19 cellular contexts compared by ENCODE assay signal in genomic region chr2:146677280-146677679, GRCh38.
DNase-seq lines count a peak whose midpoint lies in the region; FAIRE-seq and TF ChIP-seq lines count a peak whose summit lies in the region.
"Had no signal": no experiment of that assay in that cellular context is flagged by ENCODE, and none has a peak within 500 bp of the region (broad histone marks: within the 10 kb centered on the region; RNA-seq: fewer than 3 reads in every experiment).

No MANE protein-coding gene starts in this region.

- no peaks in the 10 kb centered on the region for H3K4me1 Mint-ChIP-seq in activated T-helper 2 cell treated with anti-CD3 and anti-CD28 coated beads, Interferon-gamma antibody, Interleukin-2, Interleukin-4, amounts not matched to agents 10 μg/mL and 5 μg/mL and 100 μg/mL, durations not matched to agents 14 hours and 24 hours and 36 hours (ENCODE audit: low read depth)
- H3K4me1 Mint-ChIP-seq: activated CD4-positive, alpha-beta T cell treated with anti-CD3 and anti-CD28 coated beads, Interleukin-2, amount 10 ng/mL, durations not matched to agents 7 days and 5 days; activated naive CD8-positive, alpha-beta T cell treated with anti-CD3 and anti-CD28 coated beads for 36 hours; CD4-positive, CD25-positive, alpha-beta regulatory T cell; nephron had no signal

- intact Hi-C loops in activated T-helper 2 cell treated with anti-CD3 and anti-CD28 coated beads, Interferon-gamma antibody, Interleukin-2, Interleukin-4, amounts not matched to agents 10 μg/mL and 5 μg/mL and 100 μg/mL, durations not matched to agents 14 hours and 24 hours and 36 hours (cut with micrococcal nuclease): no loop called here

- no peaks in the 10 kb centered on the region for H3K36me3 Mint-ChIP-seq in activated T-helper 2 cell treated with anti-CD3 and anti-CD28 coated beads, Interferon-gamma antibody, Interleukin-2, Interleukin-4, amounts not matched to agents 10 μg/mL and 5 μg/mL and 100 μg/mL, durations not matched to agents 14 hours and 24 hours and 36 hours (ENCODE audit: low read depth)
- H3K36me3 Mint-ChIP-seq: activated naive CD8-positive, alpha-beta T cell treated with anti-CD3 and anti-CD28 coated beads for 36 hours; CD4-positive, CD25-positive, alpha-beta regulatory T cell; type B pancreatic cell had no signal

- TF ChIP-seq CTCF in LNCaP clone FGC (IDR thresholded peaks at IDR 0.05; ENCODE audit: control insufficient read depth, extremely low read depth, insufficient read depth): peak; percentile 26; the same call in 1 of the 2 replicates
- peak; percentile 44 for TF ChIP-seq CTCF in bronchial epithelial cell (IDR thresholded peaks at IDR 0.05; ENCODE audit: insufficient read depth, low read length, severe bottlenecking)

- DNase-seq in ELR (ENCODE audit: low read depth) (peak; percentile 17), LNCaP clone FGC (ENCODE audit: low read depth) (no peak), bronchial epithelial cell (ENCODE audit: low read depth) (peak; percentile 18), islet precursor cell (peak; percentile 54), dedifferentiated amniotic fluid mesenchymal stem cell (ENCODE audit: extremely low spot score) (no peak)
- DNase-seq in activated T-helper 2 cell treated with anti-CD3 and anti-CD28 coated beads, Interferon-gamma antibody, Interleukin-2, Interleukin-4, amounts not matched to agents 10 μg/mL and 5 μg/mL and 100 μg/mL, durations not matched to agents 14 hours and 24 hours and 36 hours (ENCODE audit: low spot score): no peak
- no peak for DNase-seq in stimulated activated CD4-positive, alpha-beta T cell treated with anti-CD3 and anti-CD28 coated beads, Interleukin-2, amount 100 ng/mL, for 24 hours
- DNase-seq: activated CD4-positive, alpha-beta T cell treated with anti-CD3 and anti-CD28 coated beads, Interleukin-2, amount 10 ng/mL, durations not matched to agents 7 days and 5 days; activated naive CD8-positive, alpha-beta T cell treated with anti-CD3 and anti-CD28 coated beads for 36 hours; CD4-positive, CD25-positive, alpha-beta regulatory T cell; central memory CD4-positive, alpha-beta T cell; effector memory CD4-positive, alpha-beta T cell; gastrocnemius medialis; NCI-H1694 treated with DMSO at 0.1 percent for 48 hours; NCI-H345; SJCRH30 had no signal

- FAIRE-seq in bronchial epithelial cell (lab: Jason Lieb, UNC): no peak

- no peaks in the 10 kb centered on the region for H3K27me3 Mint-ChIP-seq in activated T-helper 2 cell treated with anti-CD3 and anti-CD28 coated beads, Interferon-gamma antibody, Interleukin-2, Interleukin-4, amounts not matched to agents 10 μg/mL and 5 μg/mL and 100 μg/mL, durations not matched to agents 14 hours and 24 hours and 36 hours (ENCODE audit: low read depth)
- H3K27me3 Mint-ChIP-seq: activated CD4-positive, alpha-beta T cell treated with anti-CD3 and anti-CD28 coated beads, Interleukin-2, amount 10 ng/mL, durations not matched to agents 7 days and 5 days; activated naive CD8-positive, alpha-beta T cell treated with anti-CD3 and anti-CD28 coated beads for 36 hours; CD4-positive, CD25-positive, alpha-beta regulatory T cell; stimulated activated naive CD8-positive, alpha-beta T cell treated with anti-CD3 and anti-CD28 coated beads, Interleukin-15, Interleukin-2, amounts not matched to agents 100 ng/mL and 50 ng/mL, for 24 hours had no signal

- no peaks in the 10 kb centered on the region for H3K27me3 ChIP-seq in bronchial epithelial cell (ENCODE audit: control insufficient read depth, insufficient read depth, low read length)
- H3K27me3 ChIP-seq: gastrocnemius medialis, SJCRH30 had no signal

- H3K4me3 ChIP-seq in LNCaP clone FGC (ENCODE audit: low read depth, low read length) (no peak overlapping the region), bronchial epithelial cell (ENCODE audit: low read depth, low read length) (no peak overlapping the region)
- H3K4me3 ChIP-seq: gastrocnemius medialis, SJCRH30 had no signal

- H3K27ac Mint-ChIP-seq in activated T-helper 2 cell treated with anti-CD3 and anti-CD28 coated beads, Interferon-gamma antibody, Interleukin-2, Interleukin-4, amounts not matched to agents 10 μg/mL and 5 μg/mL and 100 μg/mL, durations not matched to agents 14 hours and 24 hours and 36 hours: no peak overlapping the region
- H3K27ac Mint-ChIP-seq: activated CD4-positive, alpha-beta T cell treated with anti-CD3 and anti-CD28 coated beads, Interleukin-2, amount 10 ng/mL, durations not matched to agents 7 days and 5 days; activated naive CD8-positive, alpha-beta T cell treated with anti-CD3 and anti-CD28 coated beads for 36 hours; CD4-positive, CD25-positive, alpha-beta regulatory T cell; nephron; stimulated activated naive CD8-positive, alpha-beta T cell treated with anti-CD3 and anti-CD28 coated beads, Interleukin-15, Interleukin-2, amounts not matched to agents 100 ng/mL and 50 ng/mL, for 24 hours; type B pancreatic cell had no signal

- no peak overlapping the region for H3K4me3 Mint-ChIP-seq in activated T-helper 2 cell treated with anti-CD3 and anti-CD28 coated beads, Interferon-gamma antibody, Interleukin-2, Interleukin-4, amounts not matched to agents 10 μg/mL and 5 μg/mL and 100 μg/mL, durations not matched to agents 14 hours and 24 hours and 36 hours (ENCODE audit: low read depth)
- H3K4me3 Mint-ChIP-seq: activated CD4-positive, alpha-beta T cell treated with anti-CD3 and anti-CD28 coated beads, Interleukin-2, amount 10 ng/mL, durations not matched to agents 7 days and 5 days; activated naive CD8-positive, alpha-beta T cell treated with anti-CD3 and anti-CD28 coated beads for 36 hours; CD4-positive, CD25-positive, alpha-beta regulatory T cell; nephron; stimulated activated naive CD8-positive, alpha-beta T cell treated with anti-CD3 and anti-CD28 coated beads, Interleukin-15, Interleukin-2, amounts not matched to agents 100 ng/mL and 50 ng/mL, for 24 hours; type B pancreatic cell had no signal

- no peaks in the 10 kb centered on the region for H3K36me3 ChIP-seq in bronchial epithelial cell (ENCODE audit: control insufficient read depth, insufficient read depth, low read length)
- H3K36me3 ChIP-seq: gastrocnemius medialis had no signal

- no peaks in the 10 kb centered on the region for H3K9me3 Mint-ChIP-seq in activated T-helper 2 cell treated with anti-CD3 and anti-CD28 coated beads, Interferon-gamma antibody, Interleukin-2, Interleukin-4, amounts not matched to agents 10 μg/mL and 5 μg/mL and 100 μg/mL, durations not matched to agents 14 hours and 24 hours and 36 hours
- H3K9me3 Mint-ChIP-seq: activated CD4-positive, alpha-beta T cell treated with anti-CD3 and anti-CD28 coated beads, Interleukin-2, amount 10 ng/mL, durations not matched to agents 7 days and 5 days; activated naive CD8-positive, alpha-beta T cell treated with anti-CD3 and anti-CD28 coated beads for 36 hours; nephron; stimulated activated naive CD8-positive, alpha-beta T cell treated with anti-CD3 and anti-CD28 coated beads, Interleukin-15, Interleukin-2, amounts not matched to agents 100 ng/mL and 50 ng/mL, for 24 hours; type B pancreatic cell had no signal

Comparison
In these comparisons a context has a peak if more than half of its experiments do, and no peak if none do; other contexts are left out.
1. DNase-seq: peak in ELR (single experiment), bronchial epithelial cell (single experiment) and islet precursor cell (single experiment); none in LNCaP clone FGC (single experiment), activated T-helper 2 cell treated with anti-CD3 and anti-CD28 coated beads, Interferon-gamma antibody, Interleukin-2, Interleukin-4, amounts not matched to agents 10 μg/mL and 5 μg/mL and 100 μg/mL, durations not matched to agents 14 hours and 24 hours and 36 hours (single experiment), dedifferentiated amniotic fluid mesenchymal stem cell (single experiment) and stimulated activated CD4-positive, alpha-beta T cell treated with anti-CD3 and anti-CD28 coated beads, Interleukin-2, amount 100 ng/mL, for 24 hours (0 of 2).